ENCODE assay signal across 1 cellular context in the genomic region with DNA sequence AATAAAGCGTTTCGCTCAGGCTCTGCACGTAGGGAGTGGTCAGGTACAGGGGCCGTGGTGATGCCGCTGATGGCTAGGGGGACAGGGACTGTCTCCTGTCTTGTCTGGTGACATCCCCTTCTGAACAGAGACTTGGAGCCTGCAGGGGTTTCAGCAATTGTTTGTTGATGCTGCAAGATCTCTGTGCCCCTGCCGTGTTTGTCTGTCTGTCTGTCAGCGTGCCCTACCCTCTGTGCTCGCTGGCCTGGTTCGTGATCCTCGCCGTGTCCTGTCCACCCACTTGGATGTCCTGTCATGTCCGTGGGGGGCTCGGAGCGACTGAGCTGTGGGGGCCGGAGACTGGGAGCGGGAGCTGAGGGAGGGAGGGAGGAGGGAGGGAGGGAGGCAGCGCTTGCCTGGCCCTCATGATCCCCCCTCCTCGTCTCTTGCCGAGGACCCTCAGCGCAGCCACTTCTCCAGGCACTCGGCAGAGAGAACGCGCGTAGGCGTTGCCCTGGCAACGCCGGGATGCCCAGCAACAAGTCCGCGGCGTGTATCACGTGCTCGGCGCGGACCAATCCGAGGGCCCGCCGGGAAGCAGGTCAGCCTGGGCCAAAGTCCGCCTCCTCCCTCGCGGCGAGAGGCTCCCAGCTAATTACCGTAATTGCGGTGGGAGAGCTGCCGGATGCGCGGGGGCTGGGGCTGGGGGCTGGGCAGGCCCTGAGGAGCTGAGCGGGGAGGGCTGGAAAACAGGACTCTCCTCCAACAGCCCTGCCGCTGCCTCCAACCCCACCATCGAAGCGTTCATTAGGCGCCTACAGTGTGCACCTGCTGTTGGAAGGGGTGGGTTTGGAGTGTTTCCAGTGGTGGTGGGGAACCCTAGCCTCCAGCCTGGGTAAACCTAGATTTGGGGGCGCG.
TF ChIP-seq lines count a peak whose summit lies in the region.

No MANE protein-coding gene starts in this region.

TF ChIP-seq in HepG2, 621 proteins besides CTCF, POLR2A, EP300 and RAD21 (continued from another document and continues in another):
- TF ChIP-seq, protein P1, sequence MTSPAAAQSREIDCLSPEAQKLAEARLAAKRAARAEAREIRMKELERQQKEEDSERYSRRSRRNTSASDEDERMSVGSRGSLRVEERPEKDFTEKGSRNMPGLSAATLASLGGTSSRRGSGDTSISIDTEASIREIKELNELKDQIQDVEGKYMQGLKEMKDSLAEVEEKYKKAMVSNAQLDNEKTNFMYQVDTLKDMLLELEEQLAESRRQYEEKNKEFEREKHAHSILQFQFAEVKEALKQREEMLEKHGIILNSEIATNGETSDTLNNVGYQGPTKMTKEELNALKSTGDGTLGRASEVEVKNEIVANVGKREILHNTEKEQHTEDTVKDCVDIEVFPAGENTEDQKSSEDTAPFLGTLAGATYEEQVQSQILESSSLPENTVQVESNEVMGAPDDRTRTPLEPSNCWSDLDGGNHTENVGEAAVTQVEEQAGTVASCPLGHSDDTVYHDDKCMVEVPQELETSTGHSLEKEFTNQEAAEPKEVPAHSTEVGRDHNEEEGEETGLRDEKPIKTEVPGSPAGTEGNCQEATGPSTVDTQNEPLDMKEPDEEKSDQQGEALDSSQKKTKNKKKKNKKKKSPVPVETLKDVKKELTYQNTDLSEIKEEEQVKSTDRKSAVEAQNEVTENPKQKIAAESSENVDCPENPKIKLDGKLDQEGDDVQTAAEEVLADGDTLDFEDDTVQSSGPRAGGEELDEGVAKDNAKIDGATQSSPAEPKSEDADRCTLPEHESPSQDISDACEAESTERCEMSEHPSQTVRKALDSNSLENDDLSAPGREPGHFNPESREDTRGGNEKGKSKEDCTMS (CRISPR knock-in tag; conservative IDR thresholded peaks at IDR 0.05) = no peak
- TF ChIP-seq HNF4A (CRISPR knock-in tag; IDR thresholded peaks at IDR 0.05) (peak; percentile 91), NFYB (CRISPR knock-in tag; IDR thresholded peaks at IDR 0.05) (peak; percentile 88), ZEB1 (IDR thresholded peaks at IDR 0.05; ENCODE audit: insufficient replicate concordance, low read depth) (peak; percentile 21), CHCHD3 (CRISPR knock-in tag; IDR thresholded peaks at IDR 0.05) (peak; percentile 54; the same call in 1 of the 2 replicates), SRF (IDR thresholded peaks at IDR 0.05; ENCODE audit: low read depth, low read length) (peak; percentile 47; the same call in 1 of the 2 replicates), ZBTB7A (CRISPR knock-in tag; IDR thresholded peaks at IDR 0.05) (peak; percentile 89), RFX5 (IDR thresholded peaks at IDR 0.05; ENCODE audit: low read depth, low read length) (peak; percentile 93), RXRA (CRISPR knock-in tag; IDR thresholded peaks at IDR 0.05) (peak; percentile 56; the same call in 1 of the 2 replicates), KLF15 (CRISPR knock-in tag; IDR thresholded peaks at IDR 0.05; ENCODE audit: borderline replicate concordance) (no peak), ZFP36 (IDR thresholded peaks at IDR 0.05; ENCODE audit: borderline replicate concordance, low read depth, low read length, partially characterized antibody) (no peak), SPEN (CRISPR knock-in tag; IDR thresholded peaks at IDR 0.05; ENCODE audit: low read depth) (peak; percentile 90), GZF1 (CRISPR knock-in tag; IDR thresholded peaks at IDR 0.05) (peak; percentile 100), MLLT10 (CRISPR knock-in tag; IDR thresholded peaks at IDR 0.05) (no peak), STAT5B (CRISPR knock-in tag; IDR thresholded peaks at IDR 0.05) (no peak), MEIS1 (CRISPR knock-in tag; IDR thresholded peaks at IDR 0.05; ENCODE audit: borderline replicate concordance) (0 out of 2 replicates have a peak, but pooled peaks have one; percentile 46), HDAC1 (CRISPR knock-in tag; IDR thresholded peaks at IDR 0.05) (peak; percentile 79; the same call in 1 of the 2 replicates), DMAP1 (CRISPR knock-in tag; IDR thresholded peaks at IDR 0.05) (peak; percentile 51; the same call in 1 of the 2 replicates), ZMAT3 (CRISPR knock-in tag; conservative IDR thresholded peaks at IDR 0.05) (peak; percentile 61; the same call in 1 of the 2 replicates), JUN (CRISPR knock-in tag; IDR thresholded peaks at IDR 0.05) (no peak), ZNF430 (CRISPR knock-in tag; IDR thresholded peaks at IDR 0.05) (no peak), ZZZ3 (CRISPR knock-in tag; IDR thresholded peaks at IDR 0.05; ENCODE audit: borderline replicate concordance) (0 out of 2 replicates have a peak, but pooled peaks have one; percentile 40), ZNF496 (CRISPR knock-in tag; IDR thresholded peaks at IDR 0.05; ENCODE audit: insufficient replicate concordance) (no peak), HCFC1 (IDR thresholded peaks at IDR 0.05; ENCODE audit: low read depth, low read length) (no peak), ZNF788 (CRISPR knock-in tag; IDR thresholded peaks at IDR 0.05; ENCODE audit: borderline replicate concordance) (peak; percentile 72; the same call in 1 of the 2 replicates), IKZF1 (IDR thresholded peaks at IDR 0.05) (no peak), SSRP1 (CRISPR knock-in tag; IDR thresholded peaks at IDR 0.05) (no peak), SRSF1 (optimal IDR thresholded peaks at IDR 0.05; ENCODE audit: low read depth, low read length) (no peak), ATF7 (IDR thresholded peaks at IDR 0.05) (no peak), ATF7 (CRISPR knock-in tag; IDR thresholded peaks at IDR 0.05) (0 out of 2 replicates have a peak, but pooled peaks have one; percentile 48), ZNF547 (CRISPR knock-in tag; IDR thresholded peaks at IDR 0.05) (no peak; the same call in 1 of the 2 replicates), RAD51 (IDR thresholded peaks at IDR 0.05; ENCODE audit: borderline replicate concordance) (peak; percentile 88), POLR2AphosphoS2 (IDR thresholded peaks at IDR 0.05; ENCODE audit: low read depth, low read length) (no peak)
- TF ChIP-seq, protein P2, sequence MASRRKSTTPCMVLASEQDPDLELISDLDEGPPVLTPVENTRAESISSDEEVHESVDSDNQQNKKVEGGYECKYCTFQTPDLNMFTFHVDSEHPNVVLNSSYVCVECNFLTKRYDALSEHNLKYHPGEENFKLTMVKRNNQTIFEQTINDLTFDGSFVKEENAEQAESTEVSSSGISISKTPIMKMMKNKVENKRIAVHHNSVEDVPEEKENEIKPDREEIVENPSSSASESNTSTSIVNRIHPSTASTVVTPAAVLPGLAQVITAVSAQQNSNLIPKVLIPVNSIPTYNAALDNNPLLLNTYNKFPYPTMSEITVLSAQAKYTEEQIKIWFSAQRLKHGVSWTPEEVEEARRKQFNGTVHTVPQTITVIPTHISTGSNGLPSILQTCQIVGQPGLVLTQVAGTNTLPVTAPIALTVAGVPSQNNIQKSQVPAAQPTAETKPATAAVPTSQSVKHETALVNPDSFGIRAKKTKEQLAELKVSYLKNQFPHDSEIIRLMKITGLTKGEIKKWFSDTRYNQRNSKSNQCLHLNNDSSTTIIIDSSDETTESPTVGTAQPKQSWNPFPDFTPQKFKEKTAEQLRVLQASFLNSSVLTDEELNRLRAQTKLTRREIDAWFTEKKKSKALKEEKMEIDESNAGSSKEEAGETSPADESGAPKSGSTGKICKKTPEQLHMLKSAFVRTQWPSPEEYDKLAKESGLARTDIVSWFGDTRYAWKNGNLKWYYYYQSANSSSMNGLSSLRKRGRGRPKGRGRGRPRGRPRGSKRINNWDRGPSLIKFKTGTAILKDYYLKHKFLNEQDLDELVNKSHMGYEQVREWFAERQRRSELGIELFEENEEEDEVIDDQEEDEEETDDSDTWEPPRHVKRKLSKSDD (CRISPR knock-in tag; IDR thresholded peaks at IDR 0.05; ENCODE audit: low read depth) = no peak
- TF ChIP-seq, protein P3, sequence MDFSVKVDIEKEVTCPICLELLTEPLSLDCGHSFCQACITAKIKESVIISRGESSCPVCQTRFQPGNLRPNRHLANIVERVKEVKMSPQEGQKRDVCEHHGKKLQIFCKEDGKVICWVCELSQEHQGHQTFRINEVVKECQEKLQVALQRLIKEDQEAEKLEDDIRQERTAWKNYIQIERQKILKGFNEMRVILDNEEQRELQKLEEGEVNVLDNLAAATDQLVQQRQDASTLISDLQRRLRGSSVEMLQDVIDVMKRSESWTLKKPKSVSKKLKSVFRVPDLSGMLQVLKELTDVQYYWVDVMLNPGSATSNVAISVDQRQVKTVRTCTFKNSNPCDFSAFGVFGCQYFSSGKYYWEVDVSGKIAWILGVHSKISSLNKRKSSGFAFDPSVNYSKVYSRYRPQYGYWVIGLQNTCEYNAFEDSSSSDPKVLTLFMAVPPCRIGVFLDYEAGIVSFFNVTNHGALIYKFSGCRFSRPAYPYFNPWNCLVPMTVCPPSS (IDR thresholded peaks at IDR 0.05) = no peak
- TF ChIP-seq, protein P4, sequence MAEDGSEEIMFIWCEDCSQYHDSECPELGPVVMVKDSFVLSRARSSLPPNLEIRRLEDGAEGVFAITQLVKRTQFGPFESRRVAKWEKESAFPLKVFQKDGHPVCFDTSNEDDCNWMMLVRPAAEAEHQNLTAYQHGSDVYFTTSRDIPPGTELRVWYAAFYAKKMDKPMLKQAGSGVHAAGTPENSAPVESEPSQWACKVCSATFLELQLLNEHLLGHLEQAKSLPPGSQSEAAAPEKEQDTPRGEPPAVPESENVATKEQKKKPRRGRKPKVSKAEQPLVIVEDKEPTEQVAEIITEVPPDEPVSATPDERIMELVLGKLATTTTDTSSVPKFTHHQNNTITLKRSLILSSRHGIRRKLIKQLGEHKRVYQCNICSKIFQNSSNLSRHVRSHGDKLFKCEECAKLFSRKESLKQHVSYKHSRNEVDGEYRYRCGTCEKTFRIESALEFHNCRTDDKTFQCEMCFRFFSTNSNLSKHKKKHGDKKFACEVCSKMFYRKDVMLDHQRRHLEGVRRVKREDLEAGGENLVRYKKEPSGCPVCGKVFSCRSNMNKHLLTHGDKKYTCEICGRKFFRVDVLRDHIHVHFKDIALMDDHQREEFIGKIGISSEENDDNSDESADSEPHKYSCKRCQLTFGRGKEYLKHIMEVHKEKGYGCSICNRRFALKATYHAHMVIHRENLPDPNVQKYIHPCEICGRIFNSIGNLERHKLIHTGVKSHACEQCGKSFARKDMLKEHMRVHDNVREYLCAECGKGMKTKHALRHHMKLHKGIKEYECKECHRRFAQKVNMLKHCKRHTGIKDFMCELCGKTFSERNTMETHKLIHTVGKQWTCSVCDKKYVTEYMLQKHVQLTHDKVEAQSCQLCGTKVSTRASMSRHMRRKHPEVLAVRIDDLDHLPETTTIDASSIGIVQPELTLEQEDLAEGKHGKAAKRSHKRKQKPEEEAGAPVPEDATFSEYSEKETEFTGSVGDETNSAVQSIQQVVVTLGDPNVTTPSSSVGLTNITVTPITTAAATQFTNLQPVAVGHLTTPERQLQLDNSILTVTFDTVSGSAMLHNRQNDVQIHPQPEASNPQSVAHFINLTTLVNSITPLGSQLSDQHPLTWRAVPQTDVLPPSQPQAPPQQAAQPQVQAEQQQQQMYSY (CRISPR knock-in tag; IDR thresholded peaks at IDR 0.05) = no peak
- TF ChIP-seq, protein P5, sequence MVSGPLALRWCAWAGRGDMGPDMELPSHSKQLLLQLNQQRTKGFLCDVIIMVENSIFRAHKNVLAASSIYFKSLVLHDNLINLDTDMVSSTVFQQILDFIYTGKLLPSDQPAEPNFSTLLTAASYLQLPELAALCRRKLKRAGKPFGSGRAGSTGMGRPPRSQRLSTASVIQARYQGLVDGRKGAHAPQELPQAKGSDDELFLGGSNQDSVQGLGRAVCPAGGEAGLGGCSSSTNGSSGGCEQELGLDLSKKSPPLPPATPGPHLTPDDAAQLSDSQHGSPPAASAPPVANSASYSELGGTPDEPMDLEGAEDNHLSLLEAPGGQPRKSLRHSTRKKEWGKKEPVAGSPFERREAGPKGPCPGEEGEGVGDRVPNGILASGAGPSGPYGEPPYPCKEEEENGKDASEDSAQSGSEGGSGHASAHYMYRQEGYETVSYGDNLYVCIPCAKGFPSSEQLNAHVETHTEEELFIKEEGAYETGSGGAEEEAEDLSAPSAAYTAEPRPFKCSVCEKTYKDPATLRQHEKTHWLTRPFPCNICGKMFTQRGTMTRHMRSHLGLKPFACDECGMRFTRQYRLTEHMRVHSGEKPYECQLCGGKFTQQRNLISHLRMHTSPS (CRISPR knock-in tag; IDR thresholded peaks at IDR 0.05; ENCODE audit: low read depth) = 0 out of 2 replicates have a peak, but pooled peaks have one; percentile 25
- TF ChIP-seq, protein P6, sequence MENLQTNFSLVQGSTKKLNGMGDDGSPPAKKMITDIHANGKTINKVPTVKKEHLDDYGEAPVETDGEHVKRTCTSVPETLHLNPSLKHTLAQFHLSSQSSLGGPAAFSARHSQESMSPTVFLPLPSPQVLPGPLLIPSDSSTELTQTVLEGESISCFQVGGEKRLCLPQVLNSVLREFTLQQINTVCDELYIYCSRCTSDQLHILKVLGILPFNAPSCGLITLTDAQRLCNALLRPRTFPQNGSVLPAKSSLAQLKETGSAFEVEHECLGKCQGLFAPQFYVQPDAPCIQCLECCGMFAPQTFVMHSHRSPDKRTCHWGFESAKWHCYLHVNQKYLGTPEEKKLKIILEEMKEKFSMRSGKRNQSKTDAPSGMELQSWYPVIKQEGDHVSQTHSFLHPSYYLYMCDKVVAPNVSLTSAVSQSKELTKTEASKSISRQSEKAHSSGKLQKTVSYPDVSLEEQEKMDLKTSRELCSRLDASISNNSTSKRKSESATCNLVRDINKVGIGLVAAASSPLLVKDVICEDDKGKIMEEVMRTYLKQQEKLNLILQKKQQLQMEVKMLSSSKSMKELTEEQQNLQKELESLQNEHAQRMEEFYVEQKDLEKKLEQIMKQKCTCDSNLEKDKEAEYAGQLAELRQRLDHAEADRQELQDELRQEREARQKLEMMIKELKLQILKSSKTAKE (CRISPR knock-in tag; IDR thresholded peaks at IDR 0.05; ENCODE audit: borderline replicate concordance) = peak; percentile 29; the same call in 1 of the 2 replicates
- TF ChIP-seq, protein P7, sequence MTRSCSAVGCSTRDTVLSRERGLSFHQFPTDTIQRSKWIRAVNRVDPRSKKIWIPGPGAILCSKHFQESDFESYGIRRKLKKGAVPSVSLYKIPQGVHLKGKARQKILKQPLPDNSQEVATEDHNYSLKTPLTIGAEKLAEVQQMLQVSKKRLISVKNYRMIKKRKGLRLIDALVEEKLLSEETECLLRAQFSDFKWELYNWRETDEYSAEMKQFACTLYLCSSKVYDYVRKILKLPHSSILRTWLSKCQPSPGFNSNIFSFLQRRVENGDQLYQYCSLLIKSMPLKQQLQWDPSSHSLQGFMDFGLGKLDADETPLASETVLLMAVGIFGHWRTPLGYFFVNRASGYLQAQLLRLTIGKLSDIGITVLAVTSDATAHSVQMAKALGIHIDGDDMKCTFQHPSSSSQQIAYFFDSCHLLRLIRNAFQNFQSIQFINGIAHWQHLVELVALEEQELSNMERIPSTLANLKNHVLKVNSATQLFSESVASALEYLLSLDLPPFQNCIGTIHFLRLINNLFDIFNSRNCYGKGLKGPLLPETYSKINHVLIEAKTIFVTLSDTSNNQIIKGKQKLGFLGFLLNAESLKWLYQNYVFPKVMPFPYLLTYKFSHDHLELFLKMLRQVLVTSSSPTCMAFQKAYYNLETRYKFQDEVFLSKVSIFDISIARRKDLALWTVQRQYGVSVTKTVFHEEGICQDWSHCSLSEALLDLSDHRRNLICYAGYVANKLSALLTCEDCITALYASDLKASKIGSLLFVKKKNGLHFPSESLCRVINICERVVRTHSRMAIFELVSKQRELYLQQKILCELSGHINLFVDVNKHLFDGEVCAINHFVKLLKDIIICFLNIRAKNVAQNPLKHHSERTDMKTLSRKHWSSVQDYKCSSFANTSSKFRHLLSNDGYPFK (CRISPR knock-in tag; IDR thresholded peaks at IDR 0.05; ENCODE audit: borderline replicate concordance) = peak; percentile 15; the same call in 1 of the 2 replicates
